8 cellular contexts compared by ENCODE assay signal in the genomic region with DNA sequence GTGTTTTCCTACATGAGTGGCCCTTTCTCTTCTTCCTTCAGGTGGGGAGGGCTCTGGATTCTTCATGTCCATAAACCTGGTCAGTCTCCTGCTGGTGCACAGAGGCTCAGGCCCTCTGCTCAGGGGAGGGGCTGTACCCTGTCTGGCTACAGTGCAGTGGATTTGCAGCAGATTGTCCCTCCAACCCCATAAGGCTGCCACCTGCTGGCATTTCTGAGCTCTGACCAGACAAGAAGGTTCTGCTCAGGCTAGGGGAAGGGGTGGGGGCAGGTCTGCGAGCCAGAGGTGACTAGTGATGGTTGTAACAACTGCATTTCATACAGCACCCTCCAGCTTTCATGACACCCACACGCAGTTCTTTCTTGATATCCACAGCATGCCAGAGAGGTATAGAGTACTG.
A peak's percentile ranks its signal among the peaks of the same experiment; 100 is the strongest.
DNase-seq lines count a peak whose midpoint lies in the region; ATAC-seq and TF ChIP-seq lines count a peak whose summit lies in the region.
"Not testable (repeated sequence)": the region's sequence is repeated elsewhere in the genome, so short reads cannot be mapped to it uniquely, and the experiment has no call there.

No MANE protein-coding gene starts in this region.

- peak; percentile 48 for ATAC-seq in HG03354 (IDR thresholded peaks at IDR 0.05; ENCODE audit: poor library complexity, severe bottlenecking, unreplicated experiment)
- peak; percentile 31 for ATAC-seq in stimulated activated naive CD8-positive, alpha-beta T cell treated with anti-CD3 and anti-CD28 coated beads, Interleukin-15, Interleukin-2, amounts not matched to agents 100 U/mL and 50 U/mL, for 24 hours

- DNase-seq in DMS 273 treated with DMSO at 0.1 percent for 48 hours (lab: John Stamatoyannopoulos, UW): peak; percentile 78
- peak; percentile 5 for DNase-seq in NCI-H2171 (lab: John Stamatoyannopoulos, UW)
- peak; percentile 10 for DNase-seq in SKM-1 (lab: John Stamatoyannopoulos, UW; ENCODE audit: unreplicated experiment)
- peak; percentile 67 for DNase-seq in astrocyte of the spinal cord (ENCODE audit: low read depth, low spot score)
- peak; percentile 75 for DNase-seq in glomerular visceral epithelial cell (ENCODE audit: extremely low spot score)
- DNase-seq in mucosa of gallbladder (ENCODE audit: low spot score): peak; percentile 45
- DNase-seq in stimulated activated naive CD8-positive, alpha-beta T cell treated with anti-CD3 and anti-CD28 coated beads, Interleukin-15, Interleukin-2, amounts not matched to agents 100 U/mL and 50 U/mL, for 24 hours: peak; percentile 32

- in situ Hi-C loops in astrocyte of the spinal cord (cut with HindIII; ENCODE audit: low sequenced_read_pairs): not testable (repeated sequence)

- not testable (repeated sequence) for H3K4me3 ChIP-seq in astrocyte of the spinal cord (ENCODE audit: low read depth, low read length)

- peak; percentile 64 for TF ChIP-seq CTCF in astrocyte of the spinal cord (IDR thresholded peaks at IDR 0.05; ENCODE audit: low read depth, low read length)

Comparison
In these comparisons a context has a peak if more than half of its experiments do, and no peak if none do; other contexts are left out.
1. DNase-seq: peak in every context shown above with its lines; median percentile 78 in DMS 273 treated with DMSO at 0.1 percent for 48 hours; 75 in glomerular visceral epithelial cell; 67 in astrocyte of the spinal cord; 45 in mucosa of gallbladder; 32 in stimulated activated naive CD8-positive, alpha-beta T cell treated with anti-CD3 and anti-CD28 coated beads, Interleukin-15, Interleukin-2, amounts not matched to agents 100 U/mL and 50 U/mL, for 24 hours; 10 in SKM-1; 5 in NCI-H2171.